ENCODE assay signal across 13 cellular contexts in genomic region chr2:173239644-173240043, GRCh38.
DNase-seq lines count a peak whose midpoint lies in the region; ATAC-seq and TF ChIP-seq lines count a peak whose summit lies in the region.
"Had no signal": no experiment of that assay in that cellular context is flagged by ENCODE, and none has a peak within 500 bp of the region (broad histone marks: within the 10 kb centered on the region; RNA-seq: fewer than 3 reads in every experiment).

No MANE protein-coding gene starts in this region.

- H3K4me3 Mint-ChIP-seq in activated CD4-positive, alpha-beta memory T cell treated with anti-CD3 and anti-CD28 coated beads, Interleukin-2, amount 10 ng/mL, durations not matched to agents 7 days and 5 days, result no peak overlapping the region

- H3K9me3 ChIP-seq in psoas muscle, result no peaks in the 10 kb centered on the region

- peaks cover 0 to 46% of the 10 kb centered on the region in 2 donors for H3K36me3 ChIP-seq in psoas muscle (ENCODE audit: insufficient read depth in 1 of 2, low read depth in 1 of 2)

- peak; percentile 29 for DNase-seq in activated CD4-positive, alpha-beta memory T cell treated with anti-CD3 and anti-CD28 coated beads, Interleukin-2, amount 10 ng/mL, durations not matched to agents 7 days and 5 days
- DNase-seq in substantia nigra (lab: John Stamatoyannopoulos, UW) (no peak), omental fat pad (ENCODE audit: low spot score) (no peak), psoas muscle (no peak), DMS153 (lab: John Stamatoyannopoulos, UW) (no peak)
- DNase-seq: activated CD8-positive, alpha-beta memory T cell treated with anti-CD3 and anti-CD28 coated beads, Interleukin-2, amount 50 U/mL, for 4 hours; Calu3; naive B cell; NCI-H1105 had no signal

- peaks cover 7% of the 10 kb centered on the region for H3K36me3 Mint-ChIP-seq in activated CD4-positive, alpha-beta memory T cell treated with anti-CD3 and anti-CD28 coated beads, Interleukin-2, amount 10 ng/mL, durations not matched to agents 7 days and 5 days (ENCODE audit: low read depth)
- H3K36me3 Mint-ChIP-seq: naive B cell had no signal

- no peaks in the 10 kb centered on the region for H3K4me1 ChIP-seq in psoas muscle

- WGBS in psoas muscle, 3 donors, result 90 to 95% (median 91%) methylated on average over 2 of the region's 2 CpGs

- H3K4me3 ChIP-seq in psoas muscle, result no peak overlapping the region

- peaks cover 5% of the 10 kb centered on the region for H3K27me3 Mint-ChIP-seq in activated CD4-positive, alpha-beta memory T cell treated with anti-CD3 and anti-CD28 coated beads, Interleukin-2, amount 10 ng/mL, durations not matched to agents 7 days and 5 days
- H3K27me3 Mint-ChIP-seq: naive B cell had no signal

- no peaks in the 10 kb centered on the region for H3K9me3 Mint-ChIP-seq in activated CD4-positive, alpha-beta memory T cell treated with anti-CD3 and anti-CD28 coated beads, Interleukin-2, amount 10 ng/mL, durations not matched to agents 7 days and 5 days
- H3K9me3 Mint-ChIP-seq: naive B cell had no signal

- intact Hi-C loops in psoas muscle (cut with DNase I), result no loop called here

- POLR2A ChIA-PET in activated CD4-positive, alpha-beta memory T cell treated with anti-CD3 and anti-CD28 coated beads, Interleukin-2, amount 10 ng/mL, durations not matched to agents 7 days and 5 days (lab: Charles Lee), result interaction anchor here (0.9 to 1.4 kb wide), 5 partner anchors 9 to 116 kb away, joined by 3 to 4 read pairs (median 3); partner anchors contain the start of gene CDCA7

- ATAC-seq in GM18508 (IDR thresholded peaks at IDR 0.05; ENCODE audit: insufficient read depth, unreplicated experiment) (peak; percentile 96), GM19397 (IDR thresholded peaks at IDR 0.05; ENCODE audit: unreplicated experiment) (peak; percentile 94), HG02970 (IDR thresholded peaks at IDR 0.05; ENCODE audit: low FRiP score, unreplicated experiment) (peak; percentile 93), omental fat pad (ENCODE audit: low FRiP score) (no peak), psoas muscle (no peak)
- ATAC-seq: HCT116 had no signal

- no peak overlapping the region for H3K27ac Mint-ChIP-seq in activated CD4-positive, alpha-beta memory T cell treated with anti-CD3 and anti-CD28 coated beads, Interleukin-2, amount 10 ng/mL, durations not matched to agents 7 days and 5 days

- no peaks in the 10 kb centered on the region for H3K27me3 ChIP-seq in psoas muscle (ENCODE audit: insufficient read depth in 3 of 3, low read length in 2 of 3)

- TF ChIP-seq CTCF in omental fat pad (IDR thresholded peaks at IDR 0.05) (no peak), psoas muscle (IDR thresholded peaks at IDR 0.05) (no peak)

- CTCF ChIA-PET in activated CD4-positive, alpha-beta memory T cell treated with anti-CD3 and anti-CD28 coated beads, Interleukin-2, amount 10 ng/mL, durations not matched to agents 7 days and 5 days (lab: Charles Lee), result no interaction called here

- H3K27ac ChIP-seq in substantia nigra (ENCODE audit: low read depth, low read length, poor library complexity, severe bottlenecking) (no peak overlapping the region), psoas muscle (no peak overlapping the region)

- H3K4me1 Mint-ChIP-seq in activated CD4-positive, alpha-beta memory T cell treated with anti-CD3 and anti-CD28 coated beads, Interleukin-2, amount 10 ng/mL, durations not matched to agents 7 days and 5 days, result peaks cover 13% of the 10 kb centered on the region
- H3K4me1 Mint-ChIP-seq: naive B cell had no signal

Comparison
In these comparisons a context has a peak if more than half of its experiments do, and no peak if none do; other contexts are left out.
1. ATAC-seq: peak in GM18508 (single experiment), GM19397 (single experiment) and HG02970 (single experiment); none in omental fat pad (single experiment) and psoas muscle (0 of 4).